Comparison of ENCODE assay signal across 13 cellular contexts in genomic region chr18:13353424-13353823, GRCh38.
DNase-seq lines count a peak whose midpoint lies in the region; ATAC-seq, FAIRE-seq and TF ChIP-seq lines count a peak whose summit lies in the region.
"Had no signal": no experiment of that assay in that cellular context is flagged by ENCODE, and none has a peak within 500 bp of the region (broad histone marks: within the 10 kb centered on the region; RNA-seq: fewer than 3 reads in every experiment).

No MANE protein-coding gene starts in this region.

- H3K9me3 ChIP-seq in BLaER1 (peaks cover 54% of the 10 kb centered on the region), DND-41 (ENCODE audit: insufficient read depth, low read length, severe bottlenecking) (peaks cover 10% of the 10 kb centered on the region), endothelial cell of umbilical vein (replicated peaks; ENCODE audit: control insufficient read depth, insufficient read depth, low read length) (no peaks in the 10 kb centered on the region)
- H3K9me3 ChIP-seq: testis had no signal

- H3K4me1 ChIP-seq in BLaER1 = peaks cover 24% of the 10 kb centered on the region
- H3K4me1 ChIP-seq in DND-41 (ENCODE audit: insufficient read depth, low read length) = peaks cover 33% of the 10 kb centered on the region
- H3K4me1 ChIP-seq in endothelial cell of umbilical vein (ENCODE audit: control insufficient read depth, extremely low read depth, insufficient read depth, low read length) = no peaks in the 10 kb centered on the region
- H3K4me1 ChIP-seq: body of pancreas, testis had no signal

- intact Hi-C loops in endothelial cell of umbilical vein (cut with micrococcal nuclease) = no loop called here

- no peak for TF ChIP-seq CTCF in DND-41 (IDR thresholded peaks at IDR 0.05; ENCODE audit: borderline replicate concordance, extremely low read depth, low read length, poor library complexity, severe bottlenecking)
- no peak for TF ChIP-seq CTCF in endothelial cell of umbilical vein (IDR thresholded peaks at IDR 0.05; ENCODE audit: extremely low read depth in 1 of 2, insufficient read depth in 1 of 2, low read depth in 1 of 2, low read length in 2 of 2)

- H2AFZ ChIP-seq in DND-41 (ENCODE audit: low read depth, low read length) = peak overlapping the region; percentile 78
- no peak overlapping the region for H2AFZ ChIP-seq in endothelial cell of umbilical vein (ENCODE audit: low read depth, low read length)

- no TSS peak for BruUV-seq in endothelial cell of umbilical vein (replicated peaks; lab: Mats Ljungman, UMichigan)

- H3K36me3 Mint-ChIP-seq in T-cell = no peaks in the 10 kb centered on the region

- H3K27me3 ChIP-seq in BLaER1 (no peaks in the 10 kb centered on the region), DND-41 (ENCODE audit: insufficient read depth, low read length, poor library complexity) (no peaks in the 10 kb centered on the region), endothelial cell of umbilical vein (ENCODE audit: control insufficient read depth in 2 of 2, insufficient read depth in 2 of 2, low read length in 2 of 2) (no peaks in the 10 kb centered on the region)
- H3K27me3 ChIP-seq: body of pancreas, testis had no signal

- no peaks in the 10 kb centered on the region for H3K27me3 Mint-ChIP-seq in T-cell

- FAIRE-seq in endothelial cell of umbilical vein (lab: Jason Lieb, UNC) = no peak

- H3K9me1 ChIP-seq in endothelial cell of umbilical vein (replicated peaks; ENCODE audit: control insufficient read depth, extremely low read depth, insufficient read depth, low read length) = no peaks in the 10 kb centered on the region

- H3K9ac ChIP-seq in BLaER1 (peak overlapping the region; percentile 31; the same call in 1 of the 2 replicates), DND-41 (ENCODE audit: low read depth, low read length) (peak overlapping the region; percentile 53), endothelial cell of umbilical vein (replicated peaks; ENCODE audit: extremely low read depth, insufficient read depth, low read length) (no peak overlapping the region)

- H3K9me3 Mint-ChIP-seq in T-cell = peaks cover 0 to 13% (median 3%) of the 10 kb centered on the region in 3 donors

- peak overlapping the region in 2 of 3 donors; percentile 0 to 34 for H3K4me3 Mint-ChIP-seq in T-cell
- H3K4me3 Mint-ChIP-seq: effector memory CD8-positive, alpha-beta T cell had no signal

- H3K4me2 ChIP-seq in BLaER1 = peak overlapping the region; percentile 60
- peak overlapping the region; percentile 53 for H3K4me2 ChIP-seq in DND-41 (ENCODE audit: insufficient read depth, low read length)
- no peak overlapping the region for H3K4me2 ChIP-seq in endothelial cell of umbilical vein (ENCODE audit: insufficient read depth, low read length)

- peak; percentile 99 for ATAC-seq in DND-41 (ENCODE audit: insufficient read depth, low read depth)
- peak; percentile 79 to 93 (median 85) for ATAC-seq in T-cell (replicated peaks in 1 of 4)
- no peak for ATAC-seq in GM18868 (IDR thresholded peaks at IDR 0.05; ENCODE audit: unreplicated experiment)
- no peak for ATAC-seq in GM19455 (IDR thresholded peaks at IDR 0.05; ENCODE audit: unreplicated experiment)
- ATAC-seq: body of pancreas; effector memory CD8-positive, alpha-beta T cell had no signal

- H3K4me3 ChIP-seq in BLaER1 (no peak overlapping the region), DND-41 (ENCODE audit: low read depth in 1 of 2, low read length in 2 of 2) (peak overlapping the region in 1 of 2 experiments; percentile 21; a peak in 1 of 4 replicates), endothelial cell of umbilical vein (replicated peaks in 1 of 3; ENCODE audit: insufficient read depth in 1 of 3, low read depth in 1 of 3, low read length in 3 of 3) (no peak overlapping the region)
- H3K4me3 ChIP-seq: body of pancreas, skin epidermis, testis had no signal

- H3K36me3 ChIP-seq in BLaER1 (peaks cover 53% of the 10 kb centered on the region), DND-41 (ENCODE audit: insufficient read depth, low read length) (no peaks in the 10 kb centered on the region), endothelial cell of umbilical vein (ENCODE audit: control insufficient read depth in 2 of 2, extremely low read depth in 1 of 2, insufficient read depth in 2 of 2, low read length in 2 of 2) (no peaks in the 10 kb centered on the region)

- POLR2A ChIA-PET in T-cell (lab: Charles Lee) (interaction anchor here in 1 of 2 donors (1.0 kb wide), 1 partner anchor 15 kb away, joined by 3 read pairs; no protein-coding TSS in a partner anchor), endothelial cell of umbilical vein (lab: Charles Lee) (no interaction called here)

- H3K79me2 ChIP-seq in DND-41 (ENCODE audit: insufficient read depth, low read length) (peaks cover 49% of the 10 kb centered on the region), endothelial cell of umbilical vein (ENCODE audit: control insufficient read depth, insufficient read depth, low read length) (no peaks in the 10 kb centered on the region)

- H4K20me1 ChIP-seq in BLaER1 (peaks cover 33% of the 10 kb centered on the region; the same call in 1 of the 2 replicates), DND-41 (ENCODE audit: insufficient read depth, low read length) (no peaks in the 10 kb centered on the region), endothelial cell of umbilical vein (replicated peaks; ENCODE audit: control insufficient read depth, extremely low read depth, insufficient read depth, low read length) (no peaks in the 10 kb centered on the region)

- TF ChIP-seq POLR2A in endothelial cell of umbilical vein (IDR thresholded peaks at IDR 0.05; ENCODE audit: low read depth, low read length) = no peak

- peaks cover 22 to 31% (median 29%) of the 10 kb centered on the region in 3 donors for H3K4me1 Mint-ChIP-seq in T-cell

- CTCF ChIA-PET in T-cell (lab: Charles Lee) (interaction anchor here in 1 of 2 donors (0.7 kb wide), 1 partner anchor 28 kb away, joined by 5 read pairs; no protein-coding TSS in a partner anchor), endothelial cell of umbilical vein (lab: Charles Lee) (no interaction called here)

- peak overlapping the region; percentile 85 to 86 for H3K27ac Mint-ChIP-seq in T-cell
- H3K27ac Mint-ChIP-seq: effector memory CD8-positive, alpha-beta T cell had no signal

- H3K27ac ChIP-seq in BLaER1 = peak overlapping the region; percentile 65
- H3K27ac ChIP-seq in DND-41 (ENCODE audit: low read length) = peak overlapping the region; percentile 97
- no peak overlapping the region for H3K27ac ChIP-seq in endothelial cell of umbilical vein (ENCODE audit: insufficient read depth, low read depth, low read length)
- H3K27ac ChIP-seq: body of pancreas, testis had no signal

- peak; percentile 73 for DNase-seq in DND-41
- peak in 4 of 34 experiments; percentile 11 to 36 (median 25) for DNase-seq in T-cell
- peak; percentile 13 for DNase-seq in endothelial cell of umbilical vein (ENCODE audit: low read depth, low spot score)
- DNase-seq in superior temporal gyrus (ENCODE audit: extremely low spot score) = no peak
- no peak for DNase-seq in dermis blood vessel endothelial cell
- DNase-seq: body of pancreas; effector memory CD8-positive, alpha-beta T cell; NCI-H2081 treated with DMSO at 0.1 percent for 48 hours; testis had no signal

- dilution Hi-C loops in endothelial cell of umbilical vein (cut with MboI; ENCODE audit: extremely low pct_ligation_motif_present, low sequenced_read_pairs) = no loop called here

TF ChIP-seq in endothelial cell of umbilical vein, 7 proteins besides CTCF, POLR2A, EP300 and RAD21:
- no peak for TF ChIP-seq GATA2 (IDR thresholded peaks at IDR 0.05; ENCODE audit: insufficient read depth, insufficient read length, low read depth, low read length)
- no peak for TF ChIP-seq EZH2 (IDR thresholded peaks at IDR 0.05; ENCODE audit: borderline replicate concordance, low read depth, low read length, severe bottlenecking)
- no peak for TF ChIP-seq POLR2AphosphoS5 (IDR thresholded peaks at IDR 0.05; ENCODE audit: insufficient read depth, low read depth, low read length)
- TF ChIP-seq MYC (IDR thresholded peaks at IDR 0.05; ENCODE audit: low read depth, low read length) = no peak
- no peak for TF ChIP-seq JUN (IDR thresholded peaks at IDR 0.05; ENCODE audit: borderline replicate concordance, insufficient read depth, insufficient read length, low read depth)
- no peak for TF ChIP-seq FOS (IDR thresholded peaks at IDR 0.05; ENCODE audit: borderline replicate concordance, insufficient read depth, low read length)
- TF ChIP-seq MAX (IDR thresholded peaks at IDR 0.05; ENCODE audit: insufficient read depth, insufficient read length) = no peak

Comparison
In these comparisons a context has a peak if more than half of its experiments do, and no peak if none do; other contexts are left out.
1. ATAC-seq: peak in DND-41 (single experiment) and T-cell (4 of 4); none in GM18868 (single experiment) and GM19455 (single experiment).
2. DNase-seq: peak in DND-41 (single experiment) and endothelial cell of umbilical vein (single experiment); none in superior temporal gyrus (single experiment) and dermis blood vessel endothelial cell (single experiment).